8 cellular contexts compared by ENCODE assay signal in the genomic region with DNA sequence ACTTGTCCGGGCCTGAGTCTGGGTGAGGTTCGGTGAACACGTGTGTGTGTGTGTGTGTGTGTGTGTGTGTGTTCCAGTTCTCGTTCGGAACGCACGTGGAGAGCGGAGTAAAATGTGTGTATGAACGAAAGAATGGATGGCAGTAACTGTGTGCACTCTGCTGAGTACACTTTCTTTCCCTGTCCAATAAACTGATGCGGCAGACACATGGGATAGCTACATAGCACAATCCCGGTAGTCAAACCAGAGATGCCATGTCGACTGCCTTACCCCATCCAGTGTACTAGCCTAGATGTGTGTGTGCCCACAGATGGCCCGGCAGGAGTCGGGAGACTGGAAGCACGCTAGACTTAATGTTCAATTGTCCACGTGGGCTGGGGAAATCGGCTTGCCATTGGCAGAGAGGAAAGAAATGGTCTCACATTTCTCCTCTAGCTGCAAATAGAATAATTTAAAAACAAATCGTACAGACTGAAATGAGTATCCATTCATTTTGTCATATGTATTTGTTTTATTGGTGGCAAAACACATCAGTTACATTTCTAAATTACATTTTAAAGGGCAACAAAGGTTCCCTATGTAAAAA. TPM values are rescaled to one million over a fixed set of nuclear protein-coding genes. Genes with fewer than 3 reads are reported as not detected.
DNase-seq lines count a peak whose midpoint lies in the region; ATAC-seq and TF ChIP-seq lines count a peak whose summit lies in the region.

No MANE protein-coding gene starts in this region.

- peak overlapping the region; percentile 84 for H3K27ac ChIP-seq in HL-60 (replicated peaks)
- H3K27ac ChIP-seq in neutrophil: no peak overlapping the region

- no peaks in the 10 kb centered on the region for H3K9me3 ChIP-seq in neutrophil

- DNase-seq in DMS79 (lab: John Stamatoyannopoulos, UW) (peak; percentile 53), HL-60 (ENCODE audit: low read depth in 1 of 2, low spot score in 1 of 2) (peak in 1 of 2 experiments; percentile 84), NCI-H748 treated with DMSO at 0.1 percent for 48 hours (lab: John Stamatoyannopoulos, UW) (peak; percentile 24), globus pallidus (ENCODE audit: low spot score) (peak; percentile 75)
- DNase-seq in activated naive CD4-positive, alpha-beta T cell treated with anti-CD3 and anti-CD28 coated beads, Interleukin-2, amount 50 U/mL, for 72 hours (ENCODE audit: low spot score in 2 of 2): peak in 1 of 2 donors; percentile 4
- DNase-seq in effector CD8-positive, alpha-beta T cell (lab: John Stamatoyannopoulos, UW): no peak

- peak overlapping the region in 1 of 2 donors; percentile 72 for H3K27ac Mint-ChIP-seq in activated naive CD4-positive, alpha-beta T cell treated with anti-CD3 and anti-CD28 coated beads, Interleukin-2, amount 50 U/mL, for 72 hours

- no peaks in the 10 kb centered on the region for H3K9me3 Mint-ChIP-seq in activated naive CD4-positive, alpha-beta T cell treated with anti-CD3 and anti-CD28 coated beads, Interleukin-2, amount 50 U/mL, for 72 hours

- H3K36me3 Mint-ChIP-seq in activated naive CD4-positive, alpha-beta T cell treated with anti-CD3 and anti-CD28 coated beads, Interleukin-2, amount 50 U/mL, for 72 hours: no peaks in the 10 kb centered on the region

- no peaks in the 10 kb centered on the region for H3K27me3 ChIP-seq in HL-60 (ENCODE audit: insufficient read depth, poor library complexity, severe bottlenecking)
- peaks cover 4% of the 10 kb centered on the region for H3K27me3 ChIP-seq in neutrophil

- no peaks in the 10 kb centered on the region for H3K36me3 ChIP-seq in neutrophil

- H3K4me3 ChIP-seq in HL-60 (replicated peaks; ENCODE audit: insufficient read depth, low read length): peak overlapping the region; percentile 55
- peak overlapping the region; percentile 73 to 78 for H3K4me3 ChIP-seq in neutrophil (ENCODE audit: low read depth in 1 of 2, low read length in 1 of 2)

- peaks cover 19% of the 10 kb centered on the region in 2 experiments for H3K4me1 ChIP-seq in neutrophil (ENCODE audit: control insufficient read depth in 1 of 2, insufficient read depth in 1 of 2, low read depth in 1 of 2, low read length in 1 of 2)

- peak; percentile 7 for ATAC-seq in GM21360 (IDR thresholded peaks at IDR 0.05; ENCODE audit: unreplicated experiment)
- peak; percentile 9 for ATAC-seq in activated naive CD4-positive, alpha-beta T cell treated with anti-CD3 and anti-CD28 coated beads, Interleukin-2, amount 50 U/mL, for 72 hours

- TF ChIP-seq CTCF in HL-60 (IDR thresholded peaks at IDR 0.05; ENCODE audit: insufficient read depth, low read length) (no peak), neutrophil (IDR thresholded peaks at IDR 0.05) (no peak)

RNA-seq across cellular contexts. Expression of a gene that starts 0.6 kb away (rescaled TPM):
- total RNA-seq in activated naive CD4-positive, alpha-beta T cell treated with anti-CD3 and anti-CD28 coated beads, Interleukin-2, amount 50 U/mL, for 72 hours: 1 to 10 TPM; 1.6 to 4.2 TPM
